In genomic region chr1:234398849-234399381, GRCh38 we compare ENCODE assay signal across 8 cellular contexts. TPM values are rescaled to one million over a fixed set of nuclear protein-coding genes. Genes with fewer than 3 reads are reported as not detected.
A peak's percentile ranks its signal among the peaks of the same experiment; 100 is the strongest.
DNase-seq lines count a peak whose midpoint lies in the region; ATAC-seq, FAIRE-seq and TF ChIP-seq lines count a peak whose summit lies in the region.

No MANE protein-coding gene starts in this region.

- H3K27ac ChIP-seq in AG04450 (ENCODE audit: low read depth, low read length) = no peak overlapping the region

- POLR2A ChIA-PET in AG04450 (lab: Yijun Ruan, JAX) = interaction anchor here (0.6 kb wide), 1 partner anchor 1262 kb away, joined by 3 read pairs; no protein-coding TSS in a partner anchor

- TF ChIP-seq CTCF in AG04450 (IDR thresholded peaks at IDR 0.05; ENCODE audit: low read depth, low read length) (no peak), bronchial epithelial cell (IDR thresholded peaks at IDR 0.05; ENCODE audit: insufficient read depth, low read length, severe bottlenecking) (no peak)

- no peaks in the 10 kb centered on the region for H3K9me3 ChIP-seq in AG04450 (ENCODE audit: control insufficient read depth, insufficient read depth, low read length)
- no peaks in the 10 kb centered on the region for H3K9me3 ChIP-seq in HAP-1

- H3K27me3 ChIP-seq in AG04450 (ENCODE audit: control insufficient read depth, insufficient read depth, low read length) (no peaks in the 10 kb centered on the region), bronchial epithelial cell (ENCODE audit: control insufficient read depth, insufficient read depth, low read length) (no peaks in the 10 kb centered on the region), HAP-1 (ENCODE audit: low read depth) (no peaks in the 10 kb centered on the region)

- no peak for DNase-seq in AG04450 (ENCODE audit: low read depth, low spot score)
- peak; percentile 9 for DNase-seq in GM19239 (ENCODE audit: insufficient read length, low spot score)
- peak; percentile 25 for DNase-seq in bronchial epithelial cell (ENCODE audit: low read depth)
- DNase-seq in HAP-1 (ENCODE audit: low spot score in 2 of 2) = no peak
- DNase-seq in dedifferentiated amniotic fluid mesenchymal stem cell (ENCODE audit: extremely low spot score) = no peak
- no peak for DNase-seq in DMS153 treated with DMSO at 0.1 percent for 48 hours (lab: John Stamatoyannopoulos, UW; ENCODE audit: unreplicated experiment)
- no peak for DNase-seq in D341Med (ENCODE audit: low spot score)

- ATAC-seq in HG03571 (IDR thresholded peaks at IDR 0.05; ENCODE audit: unreplicated experiment) = peak; percentile 52

- H3K4me3 ChIP-seq in AG04450 (ENCODE audit: low read depth, low read length) (0 out of 2 replicates have a peak overlapping the region, but pooled peaks have one; percentile 4), bronchial epithelial cell (ENCODE audit: low read depth, low read length) (no peak overlapping the region), HAP-1 (no peak overlapping the region)

- CTCF ChIA-PET in AG04450 (lab: Charles Lee) = no interaction called here

- H3K36me3 ChIP-seq in bronchial epithelial cell (ENCODE audit: control insufficient read depth, insufficient read depth, low read length) = peaks cover 2% of the 10 kb centered on the region
- H3K36me3 ChIP-seq in HAP-1 (replicated peaks) = no peaks in the 10 kb centered on the region

- FAIRE-seq in GM19239 (lab: Jason Lieb, UNC) (peak; percentile 97), bronchial epithelial cell (lab: Jason Lieb, UNC) (no peak)

- in situ Hi-C loops in HAP-1 (cut with MboI; ENCODE audit: low sequenced_read_pairs) = no loop called here

- peaks cover 7% of the 10 kb centered on the region; the same call in 1 of the 2 replicates for H3K4me1 ChIP-seq in HAP-1

RNA-seq across cellular contexts. Expression of gene COA6, which starts 25.7 kb away (rescaled TPM):
- polyA plus RNA-seq in AG04450 (2011; rRNA removed) = 27.4 and 38.8 TPM in 2 replicates
- 5.3 and 6.1 TPM in 2 replicates for polyA minus RNA-seq in AG04450 (2011; rRNA and poly(A)+ RNA removed)
- 29.7 and 48.3 TPM in 2 replicates for total RNA-seq in bronchial epithelial cell

Comparison
In these comparisons a context has a peak if more than half of its experiments do, and no peak if none do; other contexts are left out.
1. DNase-seq: peak in GM19239 (single experiment) and bronchial epithelial cell (single experiment); none in AG04450 (single experiment), HAP-1 (0 of 2), dedifferentiated amniotic fluid mesenchymal stem cell (single experiment), DMS153 treated with DMSO at 0.1 percent for 48 hours (single experiment) and D341Med (single experiment).